ENCODE assay signal across 1 cellular context in the genomic region with DNA sequence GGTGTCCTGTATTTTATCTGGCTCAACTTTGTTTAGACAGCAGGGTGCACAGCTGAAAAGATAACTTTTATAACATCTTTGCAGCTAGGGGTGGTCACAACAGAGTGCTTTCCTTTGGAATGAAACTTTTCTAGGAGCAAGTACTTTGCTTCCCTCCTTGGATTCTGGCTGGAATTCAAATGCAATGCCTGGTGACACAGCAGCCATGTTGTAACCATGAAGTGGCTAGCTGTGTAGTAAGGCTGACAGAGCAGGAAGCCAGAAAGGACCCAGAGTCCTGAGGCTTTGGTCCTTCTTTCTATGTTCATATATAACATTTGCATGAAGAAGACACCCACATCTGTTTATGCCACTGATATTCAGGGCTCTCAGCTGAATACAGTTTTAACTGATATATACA.
A peak's percentile ranks its signal among the peaks of the same experiment; 100 is the strongest.
TF ChIP-seq lines count a peak whose summit lies in the region.

No MANE protein-coding gene starts in this region.

TF ChIP-seq in K562, 482 proteins besides CTCF, POLR2A, EP300 and RAD21:
- peak; percentile 96 for TF ChIP-seq RBM25 (IDR thresholded peaks at IDR 0.05; ENCODE audit: low read depth, low read length, severe bottlenecking)
- TF ChIP-seq SLC30A9 (CRISPR knock-in tag; IDR thresholded peaks at IDR 0.05) = no peak
- peak; percentile 46; the same call in 1 of the 2 replicates for TF ChIP-seq BCOR (IDR thresholded peaks at IDR 0.05)
- TF ChIP-seq CSDE1 (IDR thresholded peaks at IDR 0.05) = no peak
- 0 out of 2 replicates have a peak, but pooled peaks have one; percentile 16 for TF ChIP-seq HLTF (IDR thresholded peaks at IDR 0.05)
